2 cellular contexts compared by ENCODE assay signal in the genomic region with DNA sequence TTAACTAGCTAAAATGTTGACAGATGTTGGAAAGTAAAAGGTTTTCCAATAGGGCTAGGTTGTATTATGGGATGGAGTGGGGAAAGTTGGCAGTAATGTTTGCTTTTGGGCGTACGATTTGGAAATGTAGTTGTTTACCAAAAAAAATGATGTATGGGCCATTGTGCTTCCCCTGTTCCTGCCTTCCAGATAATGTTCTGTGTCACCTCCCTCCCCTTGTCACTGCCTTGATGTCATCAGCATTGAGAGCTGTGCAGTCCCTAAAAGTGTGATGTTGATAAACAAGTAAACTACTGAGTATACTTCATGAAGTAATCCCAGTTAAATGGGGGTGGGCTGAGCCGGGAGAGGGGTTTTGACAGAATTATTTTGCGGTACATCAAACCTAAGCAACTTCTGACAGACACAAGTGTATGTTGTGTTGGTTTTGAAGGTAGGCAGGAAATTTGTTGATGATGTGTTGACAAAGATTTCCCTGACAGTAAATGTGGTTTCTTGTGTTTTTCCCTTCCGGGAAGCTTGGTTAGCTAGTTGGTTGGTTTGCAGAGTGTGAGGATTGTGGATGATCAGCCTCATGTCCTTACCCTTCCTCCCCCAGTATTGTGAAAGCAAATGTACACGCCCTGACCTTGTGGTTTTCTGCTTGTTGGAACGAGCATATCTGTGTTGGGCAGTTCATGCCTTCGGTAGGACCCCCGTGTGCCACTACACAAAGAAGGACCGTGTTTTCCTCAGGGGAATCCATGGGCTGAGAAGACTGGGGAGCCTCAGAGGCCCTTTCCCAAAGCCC.
TF ChIP-seq lines count a peak whose summit lies in the region.

No MANE protein-coding gene starts in this region.

TF ChIP-seq in A549, 52 proteins besides CTCF, POLR2A, EP300 and RAD21 (continued from another document):
- no peak for TF ChIP-seq USF2 (IDR thresholded peaks at IDR 0.05)
- TF ChIP-seq POLR2AphosphoS2 (conservative IDR thresholded peaks at IDR 0.05; ENCODE audit: low read length) = 0 out of 2 replicates have a peak, but pooled peaks have one; percentile 61
- TF ChIP-seq RCOR1 (IDR thresholded peaks at IDR 0.05; ENCODE audit: low read depth, low read length) = no peak

TF ChIP-seq in WTC11, 78 proteins besides CTCF, POLR2A, EP300 and RAD21:
- no peak for TF ChIP-seq HMGXB4 (CRISPR knock-in tag; IDR thresholded peaks at IDR 0.05)
- no peak for TF ChIP-seq ETV6 (CRISPR knock-in tag; IDR thresholded peaks at IDR 0.05)
- no peak for TF ChIP-seq ZNF396 (CRISPR knock-in tag; IDR thresholded peaks at IDR 0.05; ENCODE audit: borderline replicate concordance)
- TF ChIP-seq ZBTB43 (CRISPR knock-in tag; IDR thresholded peaks at IDR 0.05) = no peak
- TF ChIP-seq, protein P1, sequence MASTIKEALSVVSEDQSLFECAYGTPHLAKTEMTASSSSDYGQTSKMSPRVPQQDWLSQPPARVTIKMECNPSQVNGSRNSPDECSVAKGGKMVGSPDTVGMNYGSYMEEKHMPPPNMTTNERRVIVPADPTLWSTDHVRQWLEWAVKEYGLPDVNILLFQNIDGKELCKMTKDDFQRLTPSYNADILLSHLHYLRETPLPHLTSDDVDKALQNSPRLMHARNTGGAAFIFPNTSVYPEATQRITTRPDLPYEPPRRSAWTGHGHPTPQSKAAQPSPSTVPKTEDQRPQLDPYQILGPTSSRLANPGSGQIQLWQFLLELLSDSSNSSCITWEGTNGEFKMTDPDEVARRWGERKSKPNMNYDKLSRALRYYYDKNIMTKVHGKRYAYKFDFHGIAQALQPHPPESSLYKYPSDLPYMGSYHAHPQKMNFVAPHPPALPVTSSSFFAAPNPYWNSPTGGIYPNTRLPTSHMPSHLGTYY (CRISPR knock-in tag; IDR thresholded peaks at IDR 0.05) = no peak
- no peak for TF ChIP-seq MYBL2 (CRISPR knock-in tag; IDR thresholded peaks at IDR 0.05)
- TF ChIP-seq, protein P2, sequence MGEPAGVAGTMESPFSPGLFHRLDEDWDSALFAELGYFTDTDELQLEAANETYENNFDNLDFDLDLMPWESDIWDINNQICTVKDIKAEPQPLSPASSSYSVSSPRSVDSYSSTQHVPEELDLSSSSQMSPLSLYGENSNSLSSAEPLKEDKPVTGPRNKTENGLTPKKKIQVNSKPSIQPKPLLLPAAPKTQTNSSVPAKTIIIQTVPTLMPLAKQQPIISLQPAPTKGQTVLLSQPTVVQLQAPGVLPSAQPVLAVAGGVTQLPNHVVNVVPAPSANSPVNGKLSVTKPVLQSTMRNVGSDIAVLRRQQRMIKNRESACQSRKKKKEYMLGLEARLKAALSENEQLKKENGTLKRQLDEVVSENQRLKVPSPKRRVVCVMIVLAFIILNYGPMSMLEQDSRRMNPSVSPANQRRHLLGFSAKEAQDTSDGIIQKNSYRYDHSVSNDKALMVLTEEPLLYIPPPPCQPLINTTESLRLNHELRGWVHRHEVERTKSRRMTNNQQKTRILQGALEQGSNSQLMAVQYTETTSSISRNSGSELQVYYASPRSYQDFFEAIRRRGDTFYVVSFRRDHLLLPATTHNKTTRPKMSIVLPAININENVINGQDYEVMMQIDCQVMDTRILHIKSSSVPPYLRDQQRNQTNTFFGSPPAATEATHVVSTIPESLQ (CRISPR knock-in tag; IDR thresholded peaks at IDR 0.05) = no peak
- TF ChIP-seq CREM (CRISPR knock-in tag; IDR thresholded peaks at IDR 0.05) = no peak
- no peak for TF ChIP-seq CREB1 (CRISPR knock-in tag; IDR thresholded peaks at IDR 0.05)
- TF ChIP-seq JAZF1 (CRISPR knock-in tag; IDR thresholded peaks at IDR 0.05) = no peak
- no peak for TF ChIP-seq PRRX2 (CRISPR knock-in tag; IDR thresholded peaks at IDR 0.05)
- no peak for TF ChIP-seq NR2C2 (CRISPR knock-in tag; IDR thresholded peaks at IDR 0.05)
- TF ChIP-seq GTF2I (CRISPR knock-in tag; conservative IDR thresholded peaks at IDR 0.05) = no peak
- TF ChIP-seq USF2 (CRISPR knock-in tag; IDR thresholded peaks at IDR 0.05) = no peak
- TF ChIP-seq NFATC4 (CRISPR knock-in tag; IDR thresholded peaks at IDR 0.05) = no peak
- TF ChIP-seq ZNF138 (CRISPR knock-in tag; conservative IDR thresholded peaks at IDR 0.05) = no peak
- TF ChIP-seq RORB (CRISPR knock-in tag; IDR thresholded peaks at IDR 0.05) = no peak
- no peak for TF ChIP-seq FOXK1 (CRISPR knock-in tag; IDR thresholded peaks at IDR 0.05)
- TF ChIP-seq RELA (CRISPR knock-in tag; IDR thresholded peaks at IDR 0.05; ENCODE audit: borderline replicate concordance) = no peak
TF ChIP-seq in WTC11: peak in this region for 0.
